ENCODE assay signal across 24 cellular contexts in the genomic region with DNA sequence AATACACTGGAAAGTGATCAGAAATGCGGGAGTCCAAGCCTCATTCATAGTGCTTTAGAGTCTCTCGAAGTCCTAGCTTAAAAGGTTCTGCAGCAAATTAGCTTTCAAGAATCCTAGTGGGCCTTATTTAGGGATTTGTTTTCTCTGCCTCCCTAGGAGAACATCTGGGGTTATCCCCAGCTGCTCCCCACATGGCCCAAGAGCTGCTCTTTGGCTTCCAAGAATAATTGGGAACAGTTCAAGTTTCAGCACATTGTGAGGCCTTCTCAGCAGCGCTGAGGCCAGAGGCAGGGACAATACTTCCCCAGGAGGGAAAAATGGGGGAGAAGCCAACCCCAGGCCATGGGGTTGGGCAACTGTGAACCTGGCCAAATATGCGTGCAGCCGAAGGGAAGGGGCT.
A peak's percentile ranks its signal among the peaks of the same experiment; 100 is the strongest.
DNase-seq lines count a peak whose midpoint lies in the region; ATAC-seq, FAIRE-seq and TF ChIP-seq lines count a peak whose summit lies in the region.
"Had no signal": no experiment of that assay in that cellular context is flagged by ENCODE, and none has a peak within 500 bp of the region (broad histone marks: within the 10 kb centered on the region; RNA-seq: fewer than 3 reads in every experiment).

No MANE protein-coding gene starts in this region.

- no peak overlapping the region for H2AFZ ChIP-seq in mammary epithelial cell (ENCODE audit: low read depth, low read length)
- no peak overlapping the region for H2AFZ ChIP-seq in neural progenitor cell (replicated peaks)
- H2AFZ ChIP-seq: parathyroid adenoma had no signal

- H3K4me1 ChIP-seq in breast epithelium (no peaks in the 10 kb centered on the region), mammary epithelial cell (ENCODE audit: insufficient read depth, low read length) (no peaks in the 10 kb centered on the region), vagina (peaks cover 23% of the 10 kb centered on the region), neural progenitor cell (peaks cover 5% of the 10 kb centered on the region)
- H3K4me1 ChIP-seq: parathyroid adenoma, SJCRH30 had no signal

- CTCF ChIA-PET in mammary epithelial cell (lab: Charles Lee; ENCODE audit: low non-redundant PET), result no interaction called here

- H3K4me1 Mint-ChIP-seq in neural progenitor cell, result no peaks in the 10 kb centered on the region

- H3K9me3 ChIP-seq in breast epithelium (no peaks in the 10 kb centered on the region), mammary epithelial cell (replicated peaks; ENCODE audit: insufficient read depth, low read length) (no peaks in the 10 kb centered on the region), vagina (no peaks in the 10 kb centered on the region), neural progenitor cell (ENCODE audit: low read depth) (no peaks in the 10 kb centered on the region)
- H3K9me3 ChIP-seq: MG63, SJCRH30 had no signal

- dilution Hi-C loops in mammary epithelial cell (cut with HindIII; ENCODE audit: low sequenced_read_pairs), result no loop called here

- no peaks in the 10 kb centered on the region for H3F3A ChIP-seq in neural progenitor cell (ENCODE audit: low read depth)

- no peak for DNase-seq in breast epithelium (ENCODE audit: low spot score in 2 of 2)
- no peak for DNase-seq in mammary epithelial cell
- DNase-seq in fibroblast of the conjunctiva (ENCODE audit: low read depth), result peak; percentile 91
- no peak for DNase-seq in omental fat pad (ENCODE audit: low spot score)
- DNase-seq in vagina (ENCODE audit: extremely low spot score in 2 of 2), result no peak
- DNase-seq in GM12891 (ENCODE audit: insufficient read length, low spot score), result no peak
- DNase-seq in T-helper 2 cell, result no peak
- DNase-seq in neural progenitor cell (ENCODE audit: low spot score), result no peak
- DNase-seq: 8988T; activated naive CD4-positive, alpha-beta T cell treated with anti-CD3 and anti-CD28 coated beads, Interleukin-2, amount 50 U/mL, for 16 hours; activated T-cell treated with anti-CD3 and anti-CD28 coated beads, Interleukin-2, amount 50 U/mL, for 4 hours; cerebellar nuclear complex; MG63; naive thymus-derived CD8-positive, alpha-beta T cell; NCI-H1417 treated with DMSO at 0.1 percent for 48 hours; NCI-H510A; SJCRH30; T-helper 1 cell had no signal

- H3K36me3 ChIP-seq in breast epithelium (no peaks in the 10 kb centered on the region), mammary epithelial cell (ENCODE audit: insufficient read depth, low read length) (no peaks in the 10 kb centered on the region), vagina (no peaks in the 10 kb centered on the region), neural progenitor cell (no peaks in the 10 kb centered on the region)
- H3K36me3 ChIP-seq: MG63, SJCRH30 had no signal

- no peaks in the 10 kb centered on the region for H4K20me1 ChIP-seq in mammary epithelial cell (ENCODE audit: insufficient read depth, low read length)
- no peaks in the 10 kb centered on the region for H4K20me1 ChIP-seq in neural progenitor cell (ENCODE audit: low read depth)

- BruUV-seq in mammary epithelial cell (replicated peaks; lab: Mats Ljungman, UMichigan), result no TSS peak

- no peak overlapping the region for H3K27ac Mint-ChIP-seq in neural progenitor cell
- H3K27ac Mint-ChIP-seq: naive thymus-derived CD8-positive, alpha-beta T cell had no signal

- intact Hi-C loops in breast epithelium (cut with DNase I; ENCODE audit: low total_unique reads) (loop anchor here (10.0 kb wide), 1 partner anchor 357 kb away; no protein-coding TSS in a partner anchor), mammary epithelial cell (cut with micrococcal nuclease) (no loop called here), vagina (cut with DNase I) (loop anchor here (5.0 to 10.0 kb wide), 2 partner anchors 360 to 627 kb away; partner anchors contain the start of gene RICTOR)

- TF ChIP-seq CTCF in breast epithelium (IDR thresholded peaks at IDR 0.05) (no peak), mammary epithelial cell (conservative IDR thresholded peaks at IDR 0.05 in 1 of 2, IDR thresholded peaks at IDR 0.05 in 1 of 2; ENCODE audit: extremely low read depth in 1 of 2, insufficient read depth in 1 of 2, low read depth in 1 of 2, low read length in 2 of 2) (no peak), omental fat pad (IDR thresholded peaks at IDR 0.05) (no peak), vagina (IDR thresholded peaks at IDR 0.05) (no peak), neural progenitor cell (IDR thresholded peaks at IDR 0.05) (no peak)

- H3K9ac ChIP-seq in mammary epithelial cell (ENCODE audit: insufficient read depth, low read length), result no peak overlapping the region
- H3K9ac ChIP-seq in neural progenitor cell, result no peak overlapping the region
- H3K9ac ChIP-seq: parathyroid adenoma had no signal

- H3K4me3 Mint-ChIP-seq in neural progenitor cell, result no peak overlapping the region
- H3K4me3 Mint-ChIP-seq: activated T-cell treated with anti-CD3 and anti-CD28 coated beads, Interleukin-2, amount 50 U/mL, for 4 hours; naive thymus-derived CD8-positive, alpha-beta T cell had no signal

- peaks cover 5% of the 10 kb centered on the region for H3K27me3 Mint-ChIP-seq in neural progenitor cell (ENCODE audit: insufficient read depth, low read depth)

- H3K4me3 ChIP-seq in breast epithelium (no peak overlapping the region), mammary epithelial cell (replicated peaks in 1 of 3; ENCODE audit: insufficient read depth in 1 of 3, low read depth in 2 of 3, low read length in 3 of 3) (no peak overlapping the region), vagina (no peak overlapping the region), neural progenitor cell (no peak overlapping the region)
- H3K4me3 ChIP-seq: K562, MG63, SJCRH30 had no signal

- H3K4me2 ChIP-seq in mammary epithelial cell (ENCODE audit: insufficient read depth, low read depth, low read length) (no peak overlapping the region), neural progenitor cell (no peak overlapping the region)

- no peaks in the 10 kb centered on the region for H3K79me2 ChIP-seq in mammary epithelial cell (ENCODE audit: insufficient read depth, low read length)
- H3K79me2 ChIP-seq in neural progenitor cell (ENCODE audit: low read depth), result no peaks in the 10 kb centered on the region
- H3K79me2 ChIP-seq: parathyroid adenoma had no signal

- no peaks in the 10 kb centered on the region for H3K27me3 ChIP-seq in breast epithelium
- no peaks in the 10 kb centered on the region for H3K27me3 ChIP-seq in mammary epithelial cell (ENCODE audit: insufficient read depth, low read length)
- H3K27me3 ChIP-seq in vagina, result no peaks in the 10 kb centered on the region
- H3K27me3 ChIP-seq in neural progenitor cell, result no peaks in the 10 kb centered on the region
- H3K27me3 ChIP-seq: MG63, SJCRH30 had no signal

- no peak for TF ChIP-seq POLR2A in breast epithelium (IDR thresholded peaks at IDR 0.05)
- TF ChIP-seq POLR2A in vagina (IDR thresholded peaks at IDR 0.05), result no peak
- TF ChIP-seq POLR2A in GM12891 (IDR thresholded peaks at IDR 0.05; ENCODE audit: low read depth, low read length), result no peak

- ATAC-seq in omental fat pad (ENCODE audit: low FRiP score), result peak; percentile 26
- ATAC-seq: activated T-cell treated with anti-CD3 and anti-CD28 coated beads, Interleukin-2, amount 50 U/mL, for 4 hours; HCT116; K562; naive thymus-derived CD8-positive, alpha-beta T cell had no signal

- no peak for FAIRE-seq in GM12891 (lab: Jason Lieb, UNC)
- FAIRE-seq: D721Med, K562 had no signal

- H3K36me3 Mint-ChIP-seq in neural progenitor cell, result no peaks in the 10 kb centered on the region

- WGBS in mammary epithelial cell (ENCODE audit: low coverage, missing lambda C conversion rate), result 88% methylated on average over 5 of the region's 5 CpGs

- in situ Hi-C loops in mammary epithelial cell (cut with MboI; ENCODE audit: low sequenced_read_pairs in 2 of 2), result no loop called here

- H3K27ac ChIP-seq in breast epithelium (peak overlapping the region; percentile 29 to 78), mammary epithelial cell (ENCODE audit: insufficient read depth, low read depth, low read length) (no peak overlapping the region), vagina (peak overlapping the region; percentile 24), neural progenitor cell (no peak overlapping the region)
- H3K27ac ChIP-seq: C4-2B, epithelial cell of prostate, parathyroid adenoma, SJCRH30 had no signal

- H3K9me3 Mint-ChIP-seq in neural progenitor cell, result no peaks in the 10 kb centered on the region
- H3K9me3 Mint-ChIP-seq: activated T-cell treated with anti-CD3 and anti-CD28 coated beads, Interleukin-2, amount 50 U/mL, for 4 hours; naive thymus-derived CD8-positive, alpha-beta T cell had no signal

TF ChIP-seq in GM12891, 5 proteins besides CTCF, POLR2A, EP300 and RAD21:
- TF ChIP-seq SPI1 (IDR thresholded peaks at IDR 0.05; ENCODE audit: low read depth, low read length) (no peak), POU2F2 (IDR thresholded peaks at IDR 0.05; ENCODE audit: low read depth, low read length) (no peak), POLR2AphosphoS5 (IDR thresholded peaks at IDR 0.05; ENCODE audit: low read depth, low read length) (no peak), TAF1 (IDR thresholded peaks at IDR 0.05; ENCODE audit: low read depth, low read length) (no peak)

Comparison
In these comparisons a context has a peak if more than half of its experiments do, and no peak if none do; other contexts are left out.
1. H3K27ac ChIP-seq: peak in breast epithelium (2 of 2) and vagina (single experiment); none in mammary epithelial cell (single experiment) and neural progenitor cell (single experiment).